In the genomic region with DNA sequence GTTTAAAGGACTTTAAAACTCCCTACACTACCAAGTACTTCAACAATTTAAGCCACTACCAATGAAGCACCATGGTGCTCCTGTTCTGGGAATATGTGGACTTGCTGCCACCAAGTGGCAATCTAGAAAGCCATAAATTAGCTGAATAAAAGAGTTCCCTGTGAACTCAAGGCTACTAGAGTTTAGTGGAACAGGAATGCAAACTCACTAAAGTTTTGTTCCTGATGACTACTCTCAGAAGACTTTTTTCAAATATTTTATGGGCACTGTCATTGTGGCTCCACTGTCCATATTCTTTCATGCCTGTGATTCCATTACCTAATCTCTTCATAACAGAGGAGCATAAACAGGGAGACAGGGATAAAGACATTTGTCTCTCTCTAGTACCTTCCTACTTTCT, we compare ENCODE assay signal across 8 cellular contexts.
DNase-seq lines count a peak whose midpoint lies in the region; ATAC-seq and TF ChIP-seq lines count a peak whose summit lies in the region.

No MANE protein-coding gene starts in this region.

- DNase-seq in A172 (ENCODE audit: low spot score): peak; percentile 98
- DNase-seq in GM03348 (ENCODE audit: low spot score): peak; percentile 73
- DNase-seq in NCI-H1436 (lab: John Stamatoyannopoulos, UW): peak; percentile 43
- peak; percentile 4 for DNase-seq in T follicular helper cell (ENCODE audit: low read depth)
- DNase-seq in epithelial cell of esophagus (ENCODE audit: low read depth): peak; percentile 84
- peak; percentile 81 for DNase-seq in midbrain (lab: John Stamatoyannopoulos, UW)
- no peak for DNase-seq in mesenteric fat pad (ENCODE audit: low spot score)

- ATAC-seq in GM18498 (IDR thresholded peaks at IDR 0.05; ENCODE audit: unreplicated experiment): no peak

- no peak overlapping the region for H3K4me3 ChIP-seq in epithelial cell of esophagus (ENCODE audit: low read length)

- peak; percentile 70 for TF ChIP-seq CTCF in epithelial cell of esophagus (IDR thresholded peaks at IDR 0.05; ENCODE audit: insufficient read depth, low read depth, low read length, missing control alignments)
